Comparison of ENCODE assay signal across 8 cellular contexts in the genomic region with DNA sequence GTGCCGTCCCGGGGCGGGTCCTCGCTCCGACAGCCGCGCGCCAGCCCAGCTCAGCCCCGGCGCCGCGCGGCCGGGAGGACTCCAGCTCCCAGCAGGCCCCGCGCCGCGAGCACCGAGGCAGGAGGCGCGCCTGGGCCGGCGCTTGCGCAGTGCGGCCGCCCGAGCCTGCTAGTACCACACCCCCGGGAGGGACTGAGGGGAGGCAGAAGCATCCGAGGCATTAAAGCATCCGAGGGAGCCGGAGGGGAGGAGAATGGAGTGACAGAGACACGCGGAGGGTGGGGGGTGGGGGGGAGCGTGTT. TPM values are rescaled to one million over a fixed set of nuclear protein-coding genes. Genes with fewer than 3 reads are reported as not detected.
DNase-seq lines count a peak whose midpoint lies in the region; ATAC-seq and TF ChIP-seq lines count a peak whose summit lies in the region.

GRK5 (plus strand) TSS at position 205 of the 302 bp plus-strand sequence. CDS start 347 bp downstream, outside the sequence.

- TF ChIP-seq CTCF in astrocyte of the cerebellum (IDR thresholded peaks at IDR 0.05; ENCODE audit: low read depth, low read length, missing control alignments) = no peak

- intact Hi-C loops in aorta (cut with DNase I) = loop anchor here (1.0 to 5.0 kb wide), 4 partner anchors 45 to 210 kb away; no protein-coding TSS in a partner anchor

- peak; percentile 73 for ATAC-seq in GM18505 (IDR thresholded peaks at IDR 0.05; ENCODE audit: unreplicated experiment)
- peak; percentile 72 for ATAC-seq in HG02970 (IDR thresholded peaks at IDR 0.05; ENCODE audit: low FRiP score, unreplicated experiment)
- peak; percentile 95 for ATAC-seq in aorta (ENCODE audit: low FRiP score)

- peak; percentile 69 for TF ChIP-seq POLR2A in GM18505 (IDR thresholded peaks at IDR 0.05; ENCODE audit: borderline replicate concordance, extremely low read depth, insufficient read depth, insufficient read length)

- in situ Hi-C loops in astrocyte of the cerebellum (cut with HindIII; ENCODE audit: low sequenced_read_pairs) = no loop called here

- no peaks in the 10 kb centered on the region for H3K9me3 ChIP-seq in aorta (ENCODE audit: control insufficient read depth, low read length)

- no peaks in the 10 kb centered on the region for H3K36me3 ChIP-seq in aorta (ENCODE audit: control insufficient read depth in 1 of 2, insufficient read depth in 2 of 2, low read length in 1 of 2)

- 0 to 1% methylated on average over 32 to 34 of the region's 34 CpGs for WGBS in aorta, 2 donors

- peaks cover 0 to 6% of the 10 kb centered on the region in 2 donors for H3K4me1 ChIP-seq in aorta (ENCODE audit: control insufficient read depth in 1 of 2, insufficient read depth in 2 of 2, low read length in 2 of 2)

- H3K4me3 ChIP-seq in astrocyte of the cerebellum (ENCODE audit: low read depth, low read length) = peak within 1 kb of the TSS; percentile 67
- peak within 1 kb of the TSS; percentile 89 to 95 for H3K4me3 ChIP-seq in aorta (ENCODE audit: low read length in 2 of 2)

- H3K27me3 ChIP-seq in aorta (ENCODE audit: control insufficient read depth in 1 of 2, insufficient read depth in 2 of 2, low read length in 1 of 2) = no peaks in the 10 kb centered on the region

- H3K27ac ChIP-seq in aorta (ENCODE audit: low read depth in 1 of 2, low read length in 2 of 2) = peak within 1 kb of the TSS; percentile 80 to 91

- DNase-seq in NCI-H2029 treated with DMSO at 0.1 percent for 48 hours (lab: John Stamatoyannopoulos, UW) (peak; percentile 11), T-helper 9 cell (peak; percentile 90), astrocyte of the cerebellum (ENCODE audit: low read depth) (peak; percentile 89), hepatic stellate cell (ENCODE audit: low spot score) (peak; percentile 98), renal cortical epithelial cell (ENCODE audit: low read depth) (peak; percentile 79), aorta (peak; percentile 97)

RNA-seq across cellular contexts. Expression of gene GRK5, which starts in this region (rescaled TPM):
- 1.1 and 3.0 TPM in 2 replicates for total RNA-seq in renal cortical epithelial cell
- 100 to 1,000 TPM in 1 of 2 donors, 10 to 100 TPM in 1; 73.8 to 112 TPM for total RNA-seq in aorta
- polyA plus RNA-seq in aorta = 100 to 1,000 TPM in 1 of 2 donors, 10 to 100 TPM in 1; 98.7 to 104 TPM

Comparison
In these comparisons a context has a peak if more than half of its experiments do, and no peak if none do; other contexts are left out.
1. Peak in every context shown above with its lines: DNase-seq, ATAC-seq, H3K4me3 ChIP-seq and H3K27ac ChIP-seq.
2. RNA of gene GRK5 (total RNA-seq): 73.8 to 112 TPM in aorta; 1.1 to 3.0 TPM in renal cortical epithelial cell; every median in the first group is over 10 times any median in the second.
3. DNase-seq: peak in every context shown above with its lines; median percentile 98 in hepatic stellate cell; 97 in aorta; 90 in T-helper 9 cell; 89 in astrocyte of the cerebellum; 79 in renal cortical epithelial cell; 11 in NCI-H2029 treated with DMSO at 0.1 percent for 48 hours.